Comparison of ENCODE assay signal across 23 cellular contexts in genomic region chr4:24131954-24132673, GRCh38.
"Had no signal": no experiment of that assay in that cellular context is flagged by ENCODE, and none has a peak within 500 bp of the region (broad histone marks: within the 10 kb centered on the region; RNA-seq: fewer than 3 reads in every experiment).

No MANE protein-coding gene starts in this region.

- DNase-seq: activated CD4-positive, alpha-beta memory T cell treated with anti-CD3 and anti-CD28 coated beads for 36 hours; activated CD4-positive, alpha-beta T cell treated with anti-CD3 and anti-CD28 coated beads, Interleukin-2, amount 10 ng/mL, durations not matched to agents 24 days and 14 days; activated CD4-positive, CD25-positive, alpha-beta regulatory T cell treated with anti-CD3 and anti-CD28 coated beads, Interleukin-2, amount 50 U/mL, for 72 hours; activated CD8-positive, alpha-beta memory T cell treated with anti-CD3 and anti-CD28 coated beads, Interleukin-2, amount 50 U/mL, for 4 hours; activated effector memory CD4-positive, alpha-beta T cell treated with anti-CD3 and anti-CD28 coated beads, Interleukin-2, amount 50 U/mL, for 16 hours; activated naive CD4-positive, alpha-beta T cell treated with anti-CD3 and anti-CD28 coated beads for 36 hours; activated naive CD8-positive, alpha-beta T cell treated with anti-CD3 and anti-CD28 coated beads for 36 hours; activated T-cell treated with anti-CD3 and anti-CD28 coated beads, Interleukin-2, amount 50 U/mL, for 1 hour; effector memory CD8-positive, alpha-beta T cell; erythroblast; left cardiac atrium; mammary epithelial cell; naive B cell; nephron progenitor cell; pancreas; stimulated activated CD4-positive, alpha-beta T cell treated with anti-CD3 and anti-CD28 coated beads, Interleukin-15, amount 100 ng/mL, for 24 hours; stimulated activated CD4-positive, alpha-beta T cell treated with anti-CD3 and anti-CD28 coated beads, Interleukin-2, amount 100 ng/mL, for 24 hours; stimulated activated naive B cell treated with anti-CD40 and anti-IgM and Interleukin-4, amounts not matched to agents 10 μg/mL and 1 μg/mL and 100 μg/mL, for 72 hours; tibial artery; upper lobe of right lung had no signal

- ATAC-seq: effector memory CD8-positive, alpha-beta T cell; gastroesophageal sphincter; left cardiac atrium; pancreas; stimulated activated naive B cell treated with anti-CD40 and anti-IgM and Interleukin-4, amounts not matched to agents 10 μg/mL and 1 μg/mL and 100 μg/mL, for 72 hours; upper lobe of right lung had no signal

- H3K4me3 Mint-ChIP-seq: activated CD4-positive, alpha-beta memory T cell treated with anti-CD3 and anti-CD28 coated beads for 36 hours; activated CD4-positive, alpha-beta T cell treated with anti-CD3 and anti-CD28 coated beads, Interleukin-2, amount 10 ng/mL, durations not matched to agents 24 days and 14 days; activated naive CD4-positive, alpha-beta T cell treated with anti-CD3 and anti-CD28 coated beads for 36 hours; activated naive CD8-positive, alpha-beta T cell treated with anti-CD3 and anti-CD28 coated beads for 36 hours; activated T-helper 1 cell treated with anti-CD3 and anti-CD28 coated beads, Interleukin-12 subunit alpha, Interleukin-12 subunit beta, Interleukin-2, Interleukin-4 antibody, amounts not matched to agents 30 ng/mL and 10 ng/mL and 1 ng/mL, durations not matched to agents 14 hours and 24 hours and 36 hours; brain; effector memory CD8-positive, alpha-beta T cell; naive B cell; nephron progenitor cell; stimulated activated naive B cell treated with anti-CD40 and anti-IgM and Interleukin-4, amounts not matched to agents 10 μg/mL and 1 μg/mL and 100 μg/mL, for 72 hours had no signal

- H3K27me3 Mint-ChIP-seq: activated CD4-positive, alpha-beta memory T cell treated with anti-CD3 and anti-CD28 coated beads for 36 hours; activated CD4-positive, alpha-beta T cell treated with anti-CD3 and anti-CD28 coated beads, Interleukin-2, amount 10 ng/mL, durations not matched to agents 24 days and 14 days; activated naive CD8-positive, alpha-beta T cell treated with anti-CD3 and anti-CD28 coated beads for 36 hours; effector memory CD8-positive, alpha-beta T cell; naive B cell; stimulated activated naive B cell treated with anti-CD40 and anti-IgM and Interleukin-4, amounts not matched to agents 10 μg/mL and 1 μg/mL and 100 μg/mL, for 72 hours had no signal

- H3K4me1 Mint-ChIP-seq: activated CD4-positive, alpha-beta T cell treated with anti-CD3 and anti-CD28 coated beads, Interleukin-2, amount 10 ng/mL, durations not matched to agents 24 days and 14 days; activated naive CD8-positive, alpha-beta T cell treated with anti-CD3 and anti-CD28 coated beads for 36 hours; stimulated activated naive B cell treated with anti-CD40 and anti-IgM and Interleukin-4, amounts not matched to agents 10 μg/mL and 1 μg/mL and 100 μg/mL, for 72 hours had no signal

- H3K36me3 Mint-ChIP-seq: activated CD4-positive, alpha-beta memory T cell treated with anti-CD3 and anti-CD28 coated beads for 36 hours; activated naive CD8-positive, alpha-beta T cell treated with anti-CD3 and anti-CD28 coated beads for 36 hours; brain; naive B cell; stimulated activated naive B cell treated with anti-CD40 and anti-IgM and Interleukin-4, amounts not matched to agents 10 μg/mL and 1 μg/mL and 100 μg/mL, for 72 hours had no signal

- H3K9me3 Mint-ChIP-seq: activated CD4-positive, alpha-beta memory T cell treated with anti-CD3 and anti-CD28 coated beads for 36 hours; activated naive CD8-positive, alpha-beta T cell treated with anti-CD3 and anti-CD28 coated beads for 36 hours; brain; nephron progenitor cell had no signal

- H3K27ac Mint-ChIP-seq: activated CD4-positive, alpha-beta memory T cell treated with anti-CD3 and anti-CD28 coated beads for 36 hours; activated CD4-positive, alpha-beta T cell treated with anti-CD3 and anti-CD28 coated beads, Interleukin-2, amount 10 ng/mL, durations not matched to agents 24 days and 14 days; activated naive CD4-positive, alpha-beta T cell treated with anti-CD3 and anti-CD28 coated beads for 36 hours; activated naive CD8-positive, alpha-beta T cell treated with anti-CD3 and anti-CD28 coated beads for 36 hours; activated T-helper 1 cell treated with anti-CD3 and anti-CD28 coated beads, Interleukin-12 subunit alpha, Interleukin-12 subunit beta, Interleukin-2, Interleukin-4 antibody, amounts not matched to agents 30 ng/mL and 10 ng/mL and 1 ng/mL, durations not matched to agents 14 hours and 24 hours and 36 hours; effector memory CD8-positive, alpha-beta T cell; naive B cell; nephron progenitor cell; stimulated activated naive B cell treated with anti-CD40 and anti-IgM and Interleukin-4, amounts not matched to agents 10 μg/mL and 1 μg/mL and 100 μg/mL, for 72 hours had no signal
